Comparison of ENCODE assay signal across 10 cellular contexts in genomic region chrX:1393871-1394615, GRCh38. TPM values are rescaled to one million over a fixed set of nuclear protein-coding genes. Genes with fewer than 3 reads are reported as not detected.
DNase-seq lines count a peak whose midpoint lies in the region; ATAC-seq and TF ChIP-seq lines count a peak whose summit lies in the region.
"Had no signal": no experiment of that assay in that cellular context is flagged by ENCODE, and none has a peak within 500 bp of the region (broad histone marks: within the 10 kb centered on the region; RNA-seq: fewer than 3 reads in every experiment).

No MANE protein-coding gene starts in this region.

- intact Hi-C loops in activated naive CD4-positive, alpha-beta T cell treated with anti-CD3 and anti-CD28 coated beads for 36 hours (cut with micrococcal nuclease): loop anchor here (10.0 kb wide), 1 partner anchor 1221 kb away; no protein-coding TSS in a partner anchor
- intact Hi-C loops in left lung (cut with DNase I) (no loop called here), transverse colon (cut with DNase I; ENCODE audit: low total_unique reads) (loop anchor here (1.0 kb wide), 1 partner anchor 58 kb away; the partner anchor contains the start of gene ASMTL)

- peaks cover 34% of the 10 kb centered on the region for H3K36me3 Mint-ChIP-seq in activated naive CD4-positive, alpha-beta T cell treated with anti-CD3 and anti-CD28 coated beads for 36 hours (ENCODE audit: low read depth)
- peaks cover 31 to 37% of the 10 kb centered on the region in 2 donors for H3K36me3 Mint-ChIP-seq in activated naive CD4-positive, alpha-beta T cell treated with anti-CD3 and anti-CD28 coated beads, Interleukin-2, amount 50 U/mL, for 72 hours

- no peak for DNase-seq in activated naive CD4-positive, alpha-beta T cell treated with anti-CD3 and anti-CD28 coated beads for 36 hours
- DNase-seq in activated naive CD4-positive, alpha-beta T cell (lab: John Stamatoyannopoulos, UW): no peak
- no peak for DNase-seq in activated naive CD4-positive, alpha-beta T cell treated with anti-CD3 and anti-CD28 coated beads, Interleukin-2, amount 50 U/mL, for 72 hours (ENCODE audit: low spot score in 2 of 2)
- DNase-seq in left lung: peak; percentile 19 to 35
- DNase-seq in transverse colon: no peak
- no peak for DNase-seq in mesenteric fat pad (ENCODE audit: low spot score)
- no peak for DNase-seq in NCI-H748 (lab: John Stamatoyannopoulos, UW; ENCODE audit: unreplicated experiment)
- DNase-seq: SJCRH30 had no signal

- peaks cover 13 to 46% of the 10 kb centered on the region in 2 donors for H3K4me1 ChIP-seq in left lung
- H3K4me1 ChIP-seq in transverse colon: peaks cover 10 to 32% (median 25%) of the 10 kb centered on the region in 4 donors
- H3K4me1 ChIP-seq: SJCRH30 had no signal

- H3K36me3 ChIP-seq in left lung (peaks cover 0 to 44% of the 10 kb centered on the region in 2 donors), transverse colon (peaks cover 0 to 13% (median 4%) of the 10 kb centered on the region in 4 donors)

- peak overlapping the region; percentile 91 for H3K4me3 Mint-ChIP-seq in activated naive CD4-positive, alpha-beta T cell treated with anti-CD3 and anti-CD28 coated beads for 36 hours

- H3K9me3 ChIP-seq in left lung (no peaks in the 10 kb centered on the region), transverse colon (no peaks in the 10 kb centered on the region)
- H3K9me3 ChIP-seq: SJCRH30 had no signal

- 68 to 73% methylated on average over 11 to 16 of the region's 16 CpGs for WGBS in transverse colon (ENCODE audit: low coverage in 1 of 2), 2 donors

- H3K9me3 Mint-ChIP-seq in activated naive CD4-positive, alpha-beta T cell treated with anti-CD3 and anti-CD28 coated beads for 36 hours: no peaks in the 10 kb centered on the region
- H3K9me3 Mint-ChIP-seq in activated naive CD4-positive, alpha-beta T cell treated with anti-CD3 and anti-CD28 coated beads, Interleukin-2, amount 50 U/mL, for 72 hours: no peaks in the 10 kb centered on the region

- no peak for TF ChIP-seq EP300 in transverse colon (IDR thresholded peaks at IDR 0.05; ENCODE audit: low read depth)

- H3K27ac Mint-ChIP-seq in activated naive CD4-positive, alpha-beta T cell treated with anti-CD3 and anti-CD28 coated beads for 36 hours: peak overlapping the region; percentile 77
- H3K27ac Mint-ChIP-seq in activated naive CD4-positive, alpha-beta T cell treated with anti-CD3 and anti-CD28 coated beads, Interleukin-2, amount 50 U/mL, for 72 hours: peak overlapping the region; percentile 97 to 99

- H3K27ac ChIP-seq in left lung (peak overlapping the region in 1 of 2 donors; percentile 25), transverse colon (peak overlapping the region; percentile 96 to 100 (median 98))

- no peak for TF ChIP-seq POLR2A in transverse colon (IDR thresholded peaks at IDR 0.05)

- ATAC-seq in activated naive CD4-positive, alpha-beta T cell treated with anti-CD3 and anti-CD28 coated beads, Interleukin-2, amount 50 U/mL, for 72 hours: no peak
- ATAC-seq in left lung (no peak), HG02870 (IDR thresholded peaks at IDR 0.05; ENCODE audit: unreplicated experiment) (no peak)
- ATAC-seq: left colon had no signal

- H3K4me1 Mint-ChIP-seq in activated naive CD4-positive, alpha-beta T cell treated with anti-CD3 and anti-CD28 coated beads for 36 hours (ENCODE audit: low read depth): peaks cover 50% of the 10 kb centered on the region

- H3K27me3 ChIP-seq in left lung (no peaks in the 10 kb centered on the region), transverse colon (no peaks in the 10 kb centered on the region)
- H3K27me3 ChIP-seq: SJCRH30 had no signal

- in situ Hi-C loops in transverse colon (cut with MboI; ENCODE audit: low pct_ligation_motif_present in 1 of 4, low pct_unique_long_range_greater_than_20kb in 1 of 4, low sequenced_read_pairs in 3 of 4): loop anchor here in 1 of 4 donors (25.0 kb wide), 1 partner anchor 193 kb away; the partner anchor contains the start of gene AKAP17A

- CTCF ChIA-PET in activated naive CD4-positive, alpha-beta T cell treated with anti-CD3 and anti-CD28 coated beads for 36 hours (lab: Charles Lee): no interaction called here

- H3K27me3 Mint-ChIP-seq in activated naive CD4-positive, alpha-beta T cell treated with anti-CD3 and anti-CD28 coated beads for 36 hours (ENCODE audit: low read depth): no peaks in the 10 kb centered on the region

- H3K4me3 ChIP-seq in left lung (no peak overlapping the region), transverse colon (no peak overlapping the region)

- TF ChIP-seq CTCF in left lung (IDR thresholded peaks at IDR 0.05): no peak
- no peak for TF ChIP-seq CTCF in transverse colon (IDR thresholded peaks at IDR 0.05)

RNA-seq across cellular contexts. Expression of gene SLC25A6, which starts 2.1 kb away (rescaled TPM):
- total RNA-seq in activated naive CD4-positive, alpha-beta T cell treated with anti-CD3 and anti-CD28 coated beads for 36 hours: 100 to 1,000 TPM; 457 to 463 TPM
- total RNA-seq in activated naive CD4-positive, alpha-beta T cell treated with anti-CD3 and anti-CD28 coated beads, Interleukin-2, amount 50 U/mL, for 72 hours: 100 to 1,000 TPM; 382 to 645 TPM
- total RNA-seq in left lung (100 to 1,000 TPM; 285 to 337 TPM), transverse colon (100 to 1,000 TPM; 473 to 699 (median 574) TPM), mesenteric fat pad (331 TPM)

RNA-seq across cellular contexts. Expression of gene IL3RA, which starts 57.5 kb away (rescaled TPM):
- not detected for total RNA-seq in activated naive CD4-positive, alpha-beta T cell treated with anti-CD3 and anti-CD28 coated beads for 36 hours
- under 1 TPM; 0.41 to 0.73 TPM for total RNA-seq in activated naive CD4-positive, alpha-beta T cell treated with anti-CD3 and anti-CD28 coated beads, Interleukin-2, amount 50 U/mL, for 72 hours
- total RNA-seq in left lung: 10 to 100 TPM; 13.9 to 24.4 TPM
- total RNA-seq in transverse colon: 10 to 100 TPM in 1 of 4 donors, 1 to 10 TPM in 3; 3.0 to 11.1 (median 5.8) TPM
- 13.3 TPM for total RNA-seq in mesenteric fat pad
- total RNA-seq: SJCRH30 had no signal

RNA-seq across cellular contexts. Expression of gene ASMTL, which starts 58.7 kb away (rescaled TPM):
- total RNA-seq in activated naive CD4-positive, alpha-beta T cell treated with anti-CD3 and anti-CD28 coated beads for 36 hours: 10 to 100 TPM; 45.1 to 47.2 TPM
- total RNA-seq in activated naive CD4-positive, alpha-beta T cell treated with anti-CD3 and anti-CD28 coated beads, Interleukin-2, amount 50 U/mL, for 72 hours: 10 to 100 TPM; 54.9 to 58.0 TPM
- total RNA-seq in left lung: 10 to 100 TPM; 18.6 to 19.6 TPM
- 10 to 100 TPM in 3 of 4 donors, 1 to 10 TPM in 1; 3.4 to 20.3 (median 18.4) TPM for total RNA-seq in transverse colon
- 20.8 TPM for total RNA-seq in mesenteric fat pad

Comparison
In these comparisons a context has a peak if more than half of its experiments do, and no peak if none do; other contexts are left out.
1. DNase-seq: peak in left lung (2 of 2); none in activated naive CD4-positive, alpha-beta T cell treated with anti-CD3 and anti-CD28 coated beads for 36 hours (single experiment), activated naive CD4-positive, alpha-beta T cell (0 of 4), activated naive CD4-positive, alpha-beta T cell treated with anti-CD3 and anti-CD28 coated beads, Interleukin-2, amount 50 U/mL, for 72 hours (0 of 2), transverse colon (single experiment), mesenteric fat pad (single experiment) and NCI-H748 (single experiment).
2. intact Hi-C loops: an anchor here in activated naive CD4-positive, alpha-beta T cell treated with anti-CD3 and anti-CD28 coated beads for 36 hours (10.0 kb wide) and transverse colon (1.0 kb wide); none called in left lung.